In genomic region chr14:100376751-100377171, GRCh38 we compare ENCODE assay signal across 8 cellular contexts.
A peak's percentile ranks its signal among the peaks of the same experiment; 100 is the strongest.
DNase-seq lines count a peak whose midpoint lies in the region; TF ChIP-seq lines count a peak whose summit lies in the region.

No MANE protein-coding gene starts in this region.

- DNase-seq in EL: peak; percentile 66
- DNase-seq in NB4 (ENCODE audit: low read depth): peak; percentile 25
- DNase-seq in caudate nucleus (lab: John Stamatoyannopoulos, UW): no peak
- DNase-seq in cerebellar nuclear complex (lab: John Stamatoyannopoulos, UW): no peak
- DNase-seq in GM19238 (ENCODE audit: insufficient read length, low spot score): no peak
- no peak for DNase-seq in activated CD4-positive, alpha-beta T cell treated with anti-CD3 and anti-CD28 coated beads for 1 hour
- no peak for DNase-seq in HPDE6-E6E7 (ENCODE audit: extremely low spot score)

- H3K4me3 ChIP-seq in NB4 (ENCODE audit: low read depth, low read length) (peak overlapping the region; percentile 81), mucosa of stomach (ENCODE audit: low read length) (peak overlapping the region; percentile 46)

- H3K4me1 ChIP-seq in mucosa of stomach (ENCODE audit: control insufficient read depth, insufficient read depth, low read length): peaks cover 21% of the 10 kb centered on the region

- no peaks in the 10 kb centered on the region for H3K36me3 ChIP-seq in mucosa of stomach (ENCODE audit: control insufficient read depth, insufficient read depth, low read length)

- no peak for TF ChIP-seq POLR2A in NB4 (IDR thresholded peaks at IDR 0.05; ENCODE audit: extremely low read depth, insufficient read length)

- H3K27ac ChIP-seq in caudate nucleus (ENCODE audit: low read depth, low read length): peak overlapping the region; percentile 55

- H3K9me3 ChIP-seq in mucosa of stomach (ENCODE audit: control insufficient read depth, low read length): no peaks in the 10 kb centered on the region

- H3K9ac ChIP-seq in mucosa of stomach (ENCODE audit: low read length): peak overlapping the region; percentile 89

- no peak for TF ChIP-seq CTCF in NB4 (IDR thresholded peaks at IDR 0.05; ENCODE audit: low read depth, low read length)

- no peaks in the 10 kb centered on the region for H3K27me3 ChIP-seq in mucosa of stomach (ENCODE audit: control insufficient read depth, insufficient read depth, low read length)

Comparison
In these comparisons a context has a peak if more than half of its experiments do, and no peak if none do; other contexts are left out.
1. DNase-seq: peak in EL (single experiment) and NB4 (single experiment); none in caudate nucleus (0 of 61), cerebellar nuclear complex (0 of 2), GM19238 (single experiment), activated CD4-positive, alpha-beta T cell treated with anti-CD3 and anti-CD28 coated beads for 1 hour (single experiment) and HPDE6-E6E7 (single experiment).